In genomic region chr21:32253215-32253641, GRCh38 we compare ENCODE assay signal across 19 cellular contexts. TPM values are rescaled to one million over a fixed set of nuclear protein-coding genes. Genes with fewer than 3 reads are reported as not detected.
A peak's percentile ranks its signal among the peaks of the same experiment; 100 is the strongest.
DNase-seq lines count a peak whose midpoint lies in the region; ATAC-seq and TF ChIP-seq lines count a peak whose summit lies in the region.
"Had no signal": no experiment of that assay in that cellular context is flagged by ENCODE, and none has a peak within 500 bp of the region (broad histone marks: within the 10 kb centered on the region; RNA-seq: fewer than 3 reads in every experiment).

No MANE protein-coding gene starts in this region.

- no peak overlapping the region for H3K4me2 ChIP-seq in GM23248 (ENCODE audit: unreplicated experiment)
- H3K4me2 ChIP-seq: BLaER1 treated with 17β-estradiol and CSF1 and Interleukin-3, amounts not matched to agents 10 nM and 100 nM; PC-9 had no signal

- H3K79me2 ChIP-seq in GM23248 (ENCODE audit: insufficient read depth) = no peaks in the 10 kb centered on the region

- peak; percentile 50 for DNase-seq in GM23248
- peak; percentile 4 for DNase-seq in choroid plexus epithelial cell (ENCODE audit: low read depth)
- DNase-seq in left ventricle myocardium superior = peak; percentile 70
- DNase-seq in DMS153 treated with DMSO at 0.1 percent for 48 hours (lab: John Stamatoyannopoulos, UW; ENCODE audit: unreplicated experiment) = no peak
- no peak for DNase-seq in COLO668 (lab: John Stamatoyannopoulos, UW; ENCODE audit: unreplicated experiment)
- no peak for DNase-seq in naive thymus-derived CD8-positive, alpha-beta T cell
- DNase-seq: activated T-cell treated with anti-CD3 and anti-CD28 coated beads, Interleukin-2, amount 50 U/mL, for 1 hour; cerebellar nuclear complex; islet precursor cell; MV-4-11; NCI-H748 treated with DMSO at 0.1 percent for 48 hours; PC-9; stimulated activated CD4-positive, alpha-beta T cell treated with anti-CD3 and anti-CD28 coated beads, Interleukin-4, amount 100 ng/mL, for 24 hours; testis had no signal

- no peaks in the 10 kb centered on the region for H3K36me3 ChIP-seq in GM23248 (ENCODE audit: low read depth)
- no peaks in the 10 kb centered on the region for H3K36me3 ChIP-seq in stomach smooth muscle (ENCODE audit: control insufficient read depth in 2 of 2, insufficient read depth in 2 of 2, low read length in 2 of 2)
- H3K36me3 ChIP-seq: BLaER1 treated with 17β-estradiol and CSF1 and Interleukin-3, amounts not matched to agents 10 nM and 100 nM had no signal

- peaks cover 0 to 3% (median 0%) of the 10 kb centered on the region in 4 donors for H3K4me1 Mint-ChIP-seq in naive thymus-derived CD8-positive, alpha-beta T cell

- H3K9me2 ChIP-seq in GM23248 (ENCODE audit: insufficient read depth) = no peaks in the 10 kb centered on the region

- peaks cover 14 to 47% (median 34%) of the 10 kb centered on the region in 5 donors for H3K27me3 Mint-ChIP-seq in naive thymus-derived CD8-positive, alpha-beta T cell

- H3K9me3 ChIP-seq in GM23248 (ENCODE audit: low read depth) = no peaks in the 10 kb centered on the region
- H3K9me3 ChIP-seq in stomach smooth muscle (ENCODE audit: control insufficient read depth in 2 of 2, low read length in 2 of 2) = no peaks in the 10 kb centered on the region
- H3K9me3 ChIP-seq: testis had no signal

- no peak overlapping the region for H3K9ac ChIP-seq in GM23248
- no peak overlapping the region for H3K9ac ChIP-seq in stomach smooth muscle (ENCODE audit: low read length in 2 of 2)
- H3K9ac ChIP-seq: BLaER1 treated with 17β-estradiol and CSF1 and Interleukin-3, amounts not matched to agents 10 nM and 100 nM had no signal

- ATAC-seq in left ventricle myocardium superior = peak; percentile 78
- no peak for ATAC-seq in HG03097 (IDR thresholded peaks at IDR 0.05; ENCODE audit: low FRiP score, unreplicated experiment)
- ATAC-seq in naive thymus-derived CD8-positive, alpha-beta T cell = no peak
- ATAC-seq: sciatic nerve had no signal

- WGBS in GM23248 (ENCODE audit: low coverage in 1 of 2, low lambda C conversion rate in 2 of 2, missing lambda C conversion rate in 2 of 2), 2 experiments = 76 to 80% methylated on average over 7 of the region's 7 CpGs

- TF ChIP-seq CTCF in choroid plexus epithelial cell (conservative IDR thresholded peaks at IDR 0.05; ENCODE audit: low read depth, low read length) = no peak

- H4K20me1 ChIP-seq in GM23248 (ENCODE audit: insufficient read depth) = no peaks in the 10 kb centered on the region
- H4K20me1 ChIP-seq: BLaER1 treated with 17β-estradiol and CSF1 and Interleukin-3, amounts not matched to agents 10 nM and 100 nM had no signal

- H3F3A ChIP-seq in GM23248 (ENCODE audit: insufficient read depth) = peaks cover 20% of the 10 kb centered on the region

- H3K27me3 ChIP-seq in GM23248 (replicated peaks; ENCODE audit: insufficient read depth) (no peaks in the 10 kb centered on the region), stomach smooth muscle (ENCODE audit: control insufficient read depth in 1 of 2, insufficient read depth in 2 of 2, low read length in 2 of 2) (no peaks in the 10 kb centered on the region)
- H3K27me3 ChIP-seq: BLaER1 treated with 17β-estradiol and CSF1 and Interleukin-3, amounts not matched to agents 10 nM and 100 nM; testis had no signal

- H3K4me3 ChIP-seq in GM23248 (no peak overlapping the region), choroid plexus epithelial cell (ENCODE audit: low read depth, low read length) (no peak overlapping the region), stomach smooth muscle (ENCODE audit: low read length in 2 of 2) (peak overlapping the region; percentile 22 to 43)
- H3K4me3 ChIP-seq: BLaER1 treated with 17β-estradiol and CSF1 and Interleukin-3, amounts not matched to agents 10 nM and 100 nM; PC-9; testis had no signal

- POLR2A ChIA-PET in naive thymus-derived CD8-positive, alpha-beta T cell (lab: Charles Lee) = no interaction called here

- H3K27ac Mint-ChIP-seq in naive thymus-derived CD8-positive, alpha-beta T cell = no peak overlapping the region
- H3K27ac Mint-ChIP-seq: activated naive CD8-positive, alpha-beta T cell had no signal

- H3K27ac ChIP-seq in GM23248 (no peak overlapping the region), stomach smooth muscle (ENCODE audit: low read length) (no peak overlapping the region)
- H3K27ac ChIP-seq: BLaER1 treated with 17β-estradiol and CSF1 and Interleukin-3, amounts not matched to agents 10 nM and 100 nM; PC-9; testis had no signal

- H2AFZ ChIP-seq in GM23248 = no peak overlapping the region
- H2AFZ ChIP-seq: PC-9 had no signal

- peaks cover 0 to 12% (median 5%) of the 10 kb centered on the region in 9 donors for H3K9me3 Mint-ChIP-seq in naive thymus-derived CD8-positive, alpha-beta T cell

- no peak overlapping the region for H3K4me3 Mint-ChIP-seq in naive thymus-derived CD8-positive, alpha-beta T cell
- H3K4me3 Mint-ChIP-seq: activated naive CD8-positive, alpha-beta T cell had no signal

- in situ Hi-C loops in GM23248 (cut with MboI) = loop anchor here (5.0 kb wide), 1 partner anchor 386 kb away; no protein-coding TSS in a partner anchor

- peaks cover 0 to 6% (median 0%) of the 10 kb centered on the region in 3 donors for H3K36me3 Mint-ChIP-seq in naive thymus-derived CD8-positive, alpha-beta T cell

- H3K4me1 ChIP-seq in GM23248 (ENCODE audit: insufficient read depth) = peaks cover 28% of the 10 kb centered on the region
- H3K4me1 ChIP-seq in stomach smooth muscle (ENCODE audit: control insufficient read depth, insufficient read depth, low read length) = peaks cover 24% of the 10 kb centered on the region
- H3K4me1 ChIP-seq: BLaER1 treated with 17β-estradiol and CSF1 and Interleukin-3, amounts not matched to agents 10 nM and 100 nM; testis had no signal

- intact Hi-C loops in left ventricle myocardium superior (cut with micrococcal nuclease) = loop anchor here (10.0 kb wide), 1 partner anchor 468 kb away; no protein-coding TSS in a partner anchor

RNA-seq across cellular contexts. Expression of gene MIS18A, which starts 25.6 kb away (rescaled TPM):
- 2.8 and 6.7 TPM in 2 replicates for total RNA-seq in GM23248 (2014; rRNA removed; shearing (Covaris generic))
- 11.9 and 12.6 TPM in 2 replicates for polyA plus RNA-seq in GM23248 (2016; fragmentation: Nextera tagmentation; extraction: Ambion mirVana)
- 2.6 TPM for total RNA-seq in left ventricle myocardium superior
- 10 to 100 TPM; 10.8 to 11.3 TPM for total RNA-seq in naive thymus-derived CD8-positive, alpha-beta T cell
- polyA plus RNA-seq in naive thymus-derived CD8-positive, alpha-beta T cell = 10 to 100 TPM; 12.8 to 14.2 (median 14.0) TPM

RNA-seq across cellular contexts. Expression of gene MRAP, which starts 45.4 kb away (rescaled TPM):
- total RNA-seq in GM23248 (2014; rRNA removed; shearing (Covaris generic)) = not detected in 2 replicates
- not detected in 2 replicates for polyA plus RNA-seq in GM23248 (2016; fragmentation: Nextera tagmentation; extraction: Ambion mirVana)
- total RNA-seq in left ventricle myocardium superior = 0.37 TPM
- not detected for total RNA-seq in naive thymus-derived CD8-positive, alpha-beta T cell
- not detected for polyA plus RNA-seq in naive thymus-derived CD8-positive, alpha-beta T cell
- total RNA-seq: PC-9 had no signal

Comparison
In these comparisons a context has a peak if more than half of its experiments do, and no peak if none do; other contexts are left out.
1. DNase-seq: peak in GM23248 (single experiment), choroid plexus epithelial cell (single experiment) and left ventricle myocardium superior (single experiment); none in DMS153 treated with DMSO at 0.1 percent for 48 hours (single experiment), COLO668 (single experiment) and naive thymus-derived CD8-positive, alpha-beta T cell (0 of 10).
2. H3K4me3 ChIP-seq: peak in stomach smooth muscle (2 of 2); none in GM23248 (single experiment) and choroid plexus epithelial cell (single experiment).